ENCODE assay signal across 13 cellular contexts in genomic region chr16:11157143-11157542, GRCh38.
"Had no signal": no experiment of that assay in that cellular context is flagged by ENCODE, and none has a peak within 500 bp of the region (broad histone marks: within the 10 kb centered on the region; RNA-seq: fewer than 3 reads in every experiment).

No MANE protein-coding gene starts in this region.

- H3K4me3 Mint-ChIP-seq: activated CD4-positive, alpha-beta T cell treated with anti-CD3 and anti-CD28 coated beads for 36 hours; stimulated activated naive B cell treated with anti-CD40 and anti-IgM and Interleukin-4, amounts not matched to agents 10 μg/mL and 1 μg/mL and 100 μg/mL, for 72 hours; type B pancreatic cell had no signal

- DNase-seq: activated CD4-positive, alpha-beta T cell treated with anti-CD3 and anti-CD28 coated beads for 36 hours; activated gamma-delta T cell; left cardiac atrium; midbrain; stimulated activated naive B cell treated with anti-CD40 and anti-IgM and Interleukin-4, amounts not matched to agents 10 μg/mL and 1 μg/mL and 100 μg/mL, for 72 hours; SW 1271; T1000 had no signal

- ATAC-seq: activated CD4-positive, alpha-beta T cell treated with anti-CD3 and anti-CD28 coated beads for 36 hours; left cardiac atrium had no signal

- H3K9me3 Mint-ChIP-seq: type B pancreatic cell had no signal

- H3K27ac ChIP-seq: esophagus muscularis mucosa, parathyroid adenoma, skin epidermis, suprapubic skin had no signal

- H3K27me3 Mint-ChIP-seq: activated CD4-positive, alpha-beta T cell treated with anti-CD3 and anti-CD28 coated beads for 36 hours; stimulated activated naive B cell treated with anti-CD40 and anti-IgM and Interleukin-4, amounts not matched to agents 10 μg/mL and 1 μg/mL and 100 μg/mL, for 72 hours; type B pancreatic cell had no signal

- H3K27me3 ChIP-seq: esophagus muscularis mucosa, suprapubic skin had no signal

- H3K9me3 ChIP-seq: esophagus muscularis mucosa, suprapubic skin had no signal

- H3K27ac Mint-ChIP-seq: type B pancreatic cell had no signal

- H3K36me3 ChIP-seq: esophagus muscularis mucosa, suprapubic skin had no signal

- H3K4me3 ChIP-seq: esophagus muscularis mucosa, lung, skin epidermis, suprapubic skin had no signal

- H3K4me1 ChIP-seq: parathyroid adenoma, suprapubic skin had no signal

- H3K36me3 Mint-ChIP-seq: type B pancreatic cell had no signal
